In the genomic region with DNA sequence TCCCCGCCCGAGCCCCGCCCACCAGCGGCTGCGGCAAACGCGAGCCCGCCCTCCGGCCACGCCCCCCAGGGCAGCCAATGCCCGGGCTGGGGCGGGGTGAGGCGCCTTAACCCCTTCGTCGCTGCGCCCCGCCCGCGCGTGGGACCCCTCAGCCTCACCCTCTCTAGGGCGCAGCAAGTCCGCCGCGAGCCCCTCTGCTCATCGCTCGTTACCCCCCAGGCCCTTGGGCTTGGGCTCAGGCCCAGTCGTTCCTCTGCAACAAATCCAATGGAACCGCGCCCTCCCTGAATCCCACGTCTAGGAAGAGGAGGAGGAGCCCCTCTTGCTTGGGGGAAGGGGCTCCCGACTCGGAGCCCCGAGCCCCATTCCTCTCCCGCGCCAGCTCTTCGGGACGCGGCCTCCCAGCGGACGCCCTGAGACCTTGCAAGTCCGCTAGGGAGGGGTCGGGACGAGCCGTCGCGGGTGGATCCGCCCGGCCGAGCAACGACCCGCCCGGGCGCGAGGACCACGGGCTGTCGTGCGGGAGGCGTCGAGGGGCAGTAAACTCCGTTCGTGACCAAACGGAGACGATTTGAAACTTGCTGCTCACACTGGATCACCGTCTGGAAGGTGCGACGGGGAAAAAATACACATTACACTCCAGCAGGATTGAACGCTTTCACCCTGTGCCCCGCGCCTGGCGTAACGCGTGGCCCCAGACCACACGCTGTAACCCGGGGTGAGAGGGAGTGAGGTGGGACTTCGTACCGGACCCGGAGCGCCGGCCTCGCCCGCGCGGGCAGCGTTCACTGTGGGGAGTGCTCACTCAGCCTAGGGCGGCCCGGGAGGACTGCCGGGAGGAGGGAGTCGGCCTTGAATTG, we compare ENCODE assay signal across 8 cellular contexts. TPM values are rescaled to one million over a fixed set of nuclear protein-coding genes. Genes with fewer than 3 reads are reported as not detected.
DNase-seq lines count a peak whose midpoint lies in the region; ATAC-seq and TF ChIP-seq lines count a peak whose summit lies in the region.

No MANE protein-coding gene starts in this region.

- CTCF ChIA-PET in HEK293 (lab: Yijun Ruan, JAX), result interaction anchor here (0.6 kb wide), 1 partner anchor 895 kb away, joined by 4 read pairs; no protein-coding TSS in a partner anchor

- peak overlapping the region; percentile 90 for H3K9ac ChIP-seq in adipocyte (ENCODE audit: low read length)

- intact Hi-C loops in heart left ventricle (cut with DNase I), result loop anchor here in 1 of 10 donors (5.0 kb wide), 1 partner anchor 33 kb away; a partner anchor contains a TSS
- intact Hi-C loops in transverse colon (cut with DNase I; ENCODE audit: low total_unique reads), result no loop called here

- H3K27me3 ChIP-seq in adipocyte (replicated peaks; ENCODE audit: control insufficient read depth, insufficient read depth, low read length) (peaks cover 6% of the 10 kb centered on the region), heart left ventricle (peaks cover 0 to 19% (median 0%) of the 10 kb centered on the region in 9 donors), transverse colon (peaks cover 34% of the 10 kb centered on the region)

- WGBS in heart left ventricle, 4 donors, result 1% methylated on average over 41 to 88 of the region's 88 CpGs
- 2% methylated on average over 64 of the region's 88 CpGs; no CpG with 5 or more reads in 1 of the 2 donors for WGBS in transverse colon (ENCODE audit: low coverage in 1 of 2), 2 donors

- TF ChIP-seq POLR2A in heart left ventricle (IDR thresholded peaks at IDR 0.05) (no peak), transverse colon (IDR thresholded peaks at IDR 0.05) (no peak)

- H3K4me3 ChIP-seq in HEK293 (ENCODE audit: low read depth, low read length) (peak overlapping the region; percentile 61), adipocyte (ENCODE audit: low read length) (peak overlapping the region; percentile 96), heart left ventricle (peak overlapping the region; percentile 74 to 99 (median 92)), transverse colon (peak overlapping the region; percentile 75 to 83 (median 80))

- peak; percentile 79 to 97 (median 93) for ATAC-seq in heart left ventricle

- TF ChIP-seq CTCF in HEK293 (tag by site-specific recombination; IDR thresholded peaks at IDR 0.05) (peak; percentile 56), heart left ventricle (IDR thresholded peaks at IDR 0.05) (peak in 3 of 12 donors; percentile 10 to 32 (median 13)), transverse colon (IDR thresholded peaks at IDR 0.05) (peak; percentile 17 to 52 (median 46))

- DNase-seq in G401 (ENCODE audit: low spot score) (peak; percentile 89), MV-4-11 (lab: John Stamatoyannopoulos, UW) (peak; percentile 64), SW480 (ENCODE audit: low spot score) (peak; percentile 79), adipocyte (ENCODE audit: low read depth) (peak; percentile 95), heart left ventricle (peak; percentile 91 to 95 (median 93)), pons (ENCODE audit: low spot score) (peak; percentile 75), transverse colon (peak; percentile 93)

- H3K9me3 ChIP-seq in HEK293 (ENCODE audit: control insufficient read depth, insufficient read depth, low read depth, low read length) (no peaks in the 10 kb centered on the region), adipocyte (ENCODE audit: control insufficient read depth, low read length) (no peaks in the 10 kb centered on the region), heart left ventricle (no peaks in the 10 kb centered on the region), transverse colon (no peaks in the 10 kb centered on the region)

- H3K4me1 ChIP-seq in HEK293 (ENCODE audit: control insufficient read depth, insufficient read depth, low read length) (peaks cover 14% of the 10 kb centered on the region), adipocyte (ENCODE audit: control insufficient read depth, insufficient read depth, low read length) (peaks cover 18% of the 10 kb centered on the region), heart left ventricle (peaks cover 0 to 23% (median 13%) of the 10 kb centered on the region in 12 donors), transverse colon (peaks cover 6 to 23% (median 15%) of the 10 kb centered on the region in 4 donors)

- no peak for TF ChIP-seq EP300 in transverse colon (IDR thresholded peaks at IDR 0.05; ENCODE audit: low read depth)

- in situ Hi-C loops in G401 (cut with HindIII; ENCODE audit: low sequenced_read_pairs), result no loop called here
- in situ Hi-C loops in transverse colon (cut with MboI; ENCODE audit: low pct_ligation_motif_present in 1 of 4, low pct_unique_long_range_greater_than_20kb in 1 of 4, low sequenced_read_pairs in 3 of 4), result no loop called here

- POLR2A ChIA-PET in HEK293 (lab: Yijun Ruan, JAX), result interaction anchor here (2.1 to 2.4 kb wide), 2 partner anchors 14 to 30 kb away, joined by 10 to 11 read pairs; a partner anchor contains a TSS

- peak overlapping the region; percentile 87 for H3K27ac ChIP-seq in HEK293 (ENCODE audit: extremely low read depth, low read depth, low read length)
- peak overlapping the region in 11 of 12 donors; percentile 32 to 86 (median 75) for H3K27ac ChIP-seq in heart left ventricle
- H3K27ac ChIP-seq in transverse colon, result peak overlapping the region; percentile 63 to 82 (median 76)

- H3K36me3 ChIP-seq in HEK293 (ENCODE audit: control insufficient read depth in 2 of 2, insufficient read depth in 1 of 2, low read length in 2 of 2) (peaks cover 0 to 8% of the 10 kb centered on the region in 2 experiments; a peak in 1 of 3 replicates), adipocyte (ENCODE audit: control insufficient read depth, insufficient read depth, low read length, severe bottlenecking) (no peaks in the 10 kb centered on the region), heart left ventricle (no peaks in the 10 kb centered on the region), transverse colon (no peaks in the 10 kb centered on the region)

TF ChIP-seq in HEK293, 187 proteins besides CTCF, POLR2A, EP300 and RAD21 (continues in another document):
- TF ChIP-seq ZSCAN16 (tag by site-specific recombination; IDR thresholded peaks at IDR 0.05), result peak; percentile 68
- peak; percentile 72; the same call in 1 of the 2 replicates for TF ChIP-seq KLF7 (tag by site-specific recombination; IDR thresholded peaks at IDR 0.05; ENCODE audit: borderline replicate concordance)
- TF ChIP-seq, protein P1, sequence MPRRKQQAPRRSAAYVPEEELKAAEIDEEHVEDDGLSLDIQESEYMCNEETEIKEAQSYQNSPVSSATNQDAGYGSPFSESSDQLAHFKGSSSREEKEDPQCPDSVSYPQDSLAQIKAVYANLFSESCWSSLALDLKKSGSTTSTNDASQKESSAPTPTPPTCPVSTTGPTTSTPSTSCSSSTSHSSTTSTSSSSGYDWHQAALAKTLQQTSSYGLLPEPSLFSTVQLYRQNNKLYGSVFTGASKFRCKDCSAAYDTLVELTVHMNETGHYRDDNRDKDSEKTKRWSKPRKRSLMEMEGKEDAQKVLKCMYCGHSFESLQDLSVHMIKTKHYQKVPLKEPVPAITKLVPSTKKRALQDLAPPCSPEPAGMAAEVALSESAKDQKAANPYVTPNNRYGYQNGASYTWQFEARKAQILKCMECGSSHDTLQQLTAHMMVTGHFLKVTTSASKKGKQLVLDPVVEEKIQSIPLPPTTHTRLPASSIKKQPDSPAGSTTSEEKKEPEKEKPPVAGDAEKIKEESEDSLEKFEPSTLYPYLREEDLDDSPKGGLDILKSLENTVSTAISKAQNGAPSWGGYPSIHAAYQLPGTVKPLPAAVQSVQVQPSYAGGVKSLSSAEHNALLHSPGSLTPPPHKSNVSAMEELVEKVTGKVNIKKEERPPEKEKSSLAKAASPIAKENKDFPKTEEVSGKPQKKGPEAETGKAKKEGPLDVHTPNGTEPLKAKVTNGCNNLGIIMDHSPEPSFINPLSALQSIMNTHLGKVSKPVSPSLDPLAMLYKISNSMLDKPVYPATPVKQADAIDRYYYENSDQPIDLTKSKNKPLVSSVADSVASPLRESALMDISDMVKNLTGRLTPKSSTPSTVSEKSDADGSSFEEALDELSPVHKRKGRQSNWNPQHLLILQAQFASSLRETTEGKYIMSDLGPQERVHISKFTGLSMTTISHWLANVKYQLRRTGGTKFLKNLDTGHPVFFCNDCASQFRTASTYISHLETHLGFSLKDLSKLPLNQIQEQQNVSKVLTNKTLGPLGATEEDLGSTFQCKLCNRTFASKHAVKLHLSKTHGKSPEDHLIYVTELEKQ (tag by site-specific recombination; IDR thresholded peaks at IDR 0.05; ENCODE audit: borderline replicate concordance), result 0 out of 2 replicates have a peak, but pooled peaks have one; percentile 3
- no peak for TF ChIP-seq ZNF560 (tag by site-specific recombination; IDR thresholded peaks at IDR 0.05; ENCODE audit: borderline replicate concordance)

RNA-seq across cellular contexts. Expression of a gene that starts 0.5 kb away (rescaled TPM):
- total RNA-seq in G401 (2014; rRNA removed; shearing (Covaris generic)), result 10.4 and 15.2 TPM in 2 replicates
- total RNA-seq in heart left ventricle, result 10 to 100 TPM in 6 of 9 donors, 1 to 10 TPM in 3; 6.8 to 28.4 (median 13.1) TPM
- polyA plus RNA-seq in heart left ventricle, result 10 to 100 TPM in 1 of 2 donors, 1 to 10 TPM in 1; 9.0 to 13.6 TPM
- total RNA-seq in transverse colon, result 10 to 100 TPM in 2 of 4 donors, 1 to 10 TPM in 2; 9.0 to 13.5 (median 9.7) TPM

RNA-seq across cellular contexts. Expression of a gene that starts 14.1 kb away (rescaled TPM):
- 13.0 and 19.4 TPM in 2 replicates for total RNA-seq in G401 (2014; rRNA removed; shearing (Covaris generic))
- 10 to 100 TPM; 19.7 to 36.0 (median 28.6) TPM for total RNA-seq in heart left ventricle
- 10 to 100 TPM; 12.8 to 37.2 TPM for polyA plus RNA-seq in heart left ventricle
- total RNA-seq in transverse colon, result 10 to 100 TPM in 2 of 4 donors, 1 to 10 TPM in 2; 1.9 to 18.6 (median 9.8) TPM

RNA-seq across cellular contexts. Expression of a gene that starts 14.1 kb away (rescaled TPM):
- 3.8 and 8.8 TPM in 2 replicates for total RNA-seq in G401 (2014; rRNA removed; shearing (Covaris generic))
- total RNA-seq in heart left ventricle (1 to 10 TPM; 2.6 to 5.6 (median 3.7) TPM), transverse colon (10 to 100 TPM in 2 of 4 donors, 1 to 10 TPM in 2; 5.7 to 17.9 (median 11.7) TPM)
- polyA plus RNA-seq in heart left ventricle, result 1 to 10 TPM; 2.5 to 2.8 TPM

RNA-seq across cellular contexts. Expression of a gene that starts 30.7 kb away (rescaled TPM):
- 22.4 and 23.9 TPM in 2 replicates for total RNA-seq in G401 (2014; rRNA removed; shearing (Covaris generic))
- 10 to 100 TPM; 26.0 to 55.5 (median 35.5) TPM for total RNA-seq in heart left ventricle
- polyA plus RNA-seq in heart left ventricle, result 10 to 100 TPM; 25.1 to 78.3 TPM
- 10 to 100 TPM; 47.0 to 85.6 (median 80.4) TPM for total RNA-seq in transverse colon

RNA-seq across cellular contexts. Expression of a gene that starts 35.5 kb away (rescaled TPM):
- 78.9 and 91.6 TPM in 2 replicates for total RNA-seq in G401 (2014; rRNA removed; shearing (Covaris generic))
- total RNA-seq in heart left ventricle (10 to 100 TPM; 15.3 to 37.8 (median 20.6) TPM), transverse colon (10 to 100 TPM; 15.0 to 95.7 (median 39.6) TPM)
- polyA plus RNA-seq in heart left ventricle, result 10 to 100 TPM; 28.6 to 48.3 TPM

Comparison
In these comparisons a context has a peak if more than half of its experiments do, and no peak if none do; other contexts are left out.
1. Peak in every context shown above with its lines: DNase-seq, ATAC-seq, H3K4me3 ChIP-seq and H3K27ac ChIP-seq.